Comparison of ENCODE assay signal across 18 cellular contexts in the genomic region with DNA sequence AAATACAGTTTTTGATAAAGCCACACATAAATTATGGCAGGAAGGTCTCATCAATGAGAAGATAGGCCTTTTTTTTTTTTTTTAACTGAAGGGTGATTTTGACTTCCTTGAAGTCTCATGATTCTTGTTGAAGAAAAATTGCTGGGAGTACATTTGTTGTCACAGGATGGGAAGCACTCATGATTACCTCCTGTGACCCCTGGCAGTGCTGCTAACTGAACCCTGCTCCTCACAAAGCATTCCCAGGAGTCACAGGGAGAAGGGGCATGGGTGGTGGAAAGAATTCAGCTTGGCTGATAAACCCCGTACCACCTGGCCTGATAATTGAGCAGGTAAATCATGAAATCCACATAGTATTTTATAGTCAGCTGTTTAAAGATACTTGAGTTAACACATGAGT.
A peak's percentile ranks its signal among the peaks of the same experiment; 100 is the strongest.
DNase-seq lines count a peak whose midpoint lies in the region; TF ChIP-seq lines count a peak whose summit lies in the region.
"Had no signal": no experiment of that assay in that cellular context is flagged by ENCODE, and none has a peak within 500 bp of the region (broad histone marks: within the 10 kb centered on the region; RNA-seq: fewer than 3 reads in every experiment).

No MANE protein-coding gene starts in this region.

- TF ChIP-seq CTCF in epithelial cell of proximal tubule (conservative IDR thresholded peaks at IDR 0.05; ENCODE audit: low read depth, low read length) = no peak

- H3K4me3 ChIP-seq in epithelial cell of proximal tubule (ENCODE audit: low read depth, low read length) = no peak overlapping the region
- H3K4me3 ChIP-seq: A549, GM12878 had no signal

- DNase-seq in DMS53 (lab: John Stamatoyannopoulos, UW) = peak; percentile 36
- no peak for DNase-seq in DMS53 treated with DMSO at 0.1 percent for 48 hours (lab: John Stamatoyannopoulos, UW; ENCODE audit: unreplicated experiment)
- peak; percentile 40 for DNase-seq in NCI-H774 (lab: John Stamatoyannopoulos, UW)
- DNase-seq in epithelial cell of proximal tubule (ENCODE audit: low read depth) = peak; percentile 35
- DNase-seq in renal cortical epithelial cell (ENCODE audit: low read depth) = peak; percentile 19
- DNase-seq in kidney glomerular epithelial cell (lab: John Stamatoyannopoulos, UW) = no peak
- no peak for DNase-seq in superior temporal gyrus (ENCODE audit: extremely low spot score)
- DNase-seq: AML-193; Caco-2; CD4-positive, alpha-beta T cell; DMS153; DND-41; EL; GOT3; H7; HFFc6 had no signal

Comparison
In these comparisons a context has a peak if more than half of its experiments do, and no peak if none do; other contexts are left out.
1. DNase-seq: peak in DMS53 (single experiment), NCI-H774 (single experiment), epithelial cell of proximal tubule (single experiment) and renal cortical epithelial cell (single experiment); none in DMS53 treated with DMSO at 0.1 percent for 48 hours (single experiment), kidney glomerular epithelial cell (single experiment) and superior temporal gyrus (single experiment).